Comparison of ENCODE assay signal across 18 cellular contexts in genomic region chr10:11934262-11934661, GRCh38.
DNase-seq lines count a peak whose midpoint lies in the region; ATAC-seq and TF ChIP-seq lines count a peak whose summit lies in the region.
"Had no signal": no experiment of that assay in that cellular context is flagged by ENCODE, and none has a peak within 500 bp of the region (broad histone marks: within the 10 kb centered on the region; RNA-seq: fewer than 3 reads in every experiment).

No MANE protein-coding gene starts in this region.

- CTCF ChIA-PET in GM10248 (lab: Yijun Ruan, JAX): interaction anchor here (1.0 to 1.2 kb wide), 3 partner anchors 13 to 53 kb away, joined by 3 to 4 read pairs (median 3); no protein-coding TSS in a partner anchor

- no peaks in the 10 kb centered on the region for H3K9me3 ChIP-seq in adrenal gland (replicated peaks in 1 of 3)
- H3K9me3 ChIP-seq: gastrocnemius medialis, stomach had no signal

- WGBS in adrenal gland, 4 donors: 41 to 50% (median 47%) methylated on average over 7 of the region's 7 CpGs

- intact Hi-C loops in adrenal gland (cut with DNase I): no loop called here

- H3K4me3 ChIP-seq in adrenal gland: no peak overlapping the region
- H3K4me3 ChIP-seq: gastrocnemius medialis, stomach had no signal

- peaks cover 0 to 5% of the 10 kb centered on the region in 2 donors for H3K4me1 ChIP-seq in adrenal gland (replicated peaks in 1 of 2)
- H3K4me1 ChIP-seq in foreskin keratinocyte: no peaks in the 10 kb centered on the region
- H3K4me1 ChIP-seq: gastrocnemius medialis had no signal

- peaks cover 0 to 39% of the 10 kb centered on the region in 2 donors for H3K36me3 ChIP-seq in adrenal gland (replicated peaks in 1 of 2)

- DNase-seq in DMS 273 (lab: John Stamatoyannopoulos, UW; ENCODE audit: unreplicated experiment) (peak; percentile 29), DMS 273 treated with DMSO at 0.1 percent for 48 hours (lab: John Stamatoyannopoulos, UW) (no peak), adrenal gland (peak; percentile 23 to 74 (median 66)), foreskin keratinocyte (peak in 1 of 2 donors; percentile 35), stromal cell of bone marrow (ENCODE audit: low read depth) (peak; percentile 12), GM10248 (ENCODE audit: extremely low spot score) (no peak), NCI-H146 (lab: John Stamatoyannopoulos, UW) (no peak), COLO668 (lab: John Stamatoyannopoulos, UW; ENCODE audit: unreplicated experiment) (no peak)
- DNase-seq: activated gamma-delta T cell; aorta; CD8-positive, alpha-beta memory T cell; gastrocnemius medialis; GF-D8; NCI-H187 treated with DMSO at 0.1 percent for 48 hours; NCI-H524; stomach; SW 1271 had no signal

- no peak for TF ChIP-seq POLR2A in adrenal gland (IDR thresholded peaks at IDR 0.05)

- no peak for TF ChIP-seq CTCF in adrenal gland (IDR thresholded peaks at IDR 0.05)
- no peak for TF ChIP-seq CTCF in foreskin keratinocyte (conservative IDR thresholded peaks at IDR 0.05)
- no peak for TF ChIP-seq CTCF in GM10248 (IDR thresholded peaks at IDR 0.05; ENCODE audit: control extremely low read depth, extremely low read depth, low read depth, missing control alignments)

- H3K27ac ChIP-seq in adrenal gland: peak overlapping the region in 1 of 5 donors; percentile 28
- no peak overlapping the region for H3K27ac ChIP-seq in foreskin keratinocyte
- H3K27ac ChIP-seq: 22Rv1, gastrocnemius medialis, stomach had no signal

- peak; percentile 82 for ATAC-seq in foreskin keratinocyte
- ATAC-seq: gastrocnemius medialis had no signal

- no peaks in the 10 kb centered on the region for H3K27me3 ChIP-seq in adrenal gland
- H3K27me3 ChIP-seq in foreskin keratinocyte: no peaks in the 10 kb centered on the region
- H3K27me3 ChIP-seq: gastrocnemius medialis, stomach had no signal

- POLR2A ChIA-PET in GM10248 (lab: Yijun Ruan, JAX): no interaction called here

Comparison
In these comparisons a context has a peak if more than half of its experiments do, and no peak if none do; other contexts are left out.
1. DNase-seq: peak in DMS 273 (single experiment), adrenal gland (7 of 7) and stromal cell of bone marrow (single experiment); none in DMS 273 treated with DMSO at 0.1 percent for 48 hours (single experiment), GM10248 (single experiment), NCI-H146 (single experiment) and COLO668 (single experiment).